21 cellular contexts compared by ENCODE assay signal in the genomic region with DNA sequence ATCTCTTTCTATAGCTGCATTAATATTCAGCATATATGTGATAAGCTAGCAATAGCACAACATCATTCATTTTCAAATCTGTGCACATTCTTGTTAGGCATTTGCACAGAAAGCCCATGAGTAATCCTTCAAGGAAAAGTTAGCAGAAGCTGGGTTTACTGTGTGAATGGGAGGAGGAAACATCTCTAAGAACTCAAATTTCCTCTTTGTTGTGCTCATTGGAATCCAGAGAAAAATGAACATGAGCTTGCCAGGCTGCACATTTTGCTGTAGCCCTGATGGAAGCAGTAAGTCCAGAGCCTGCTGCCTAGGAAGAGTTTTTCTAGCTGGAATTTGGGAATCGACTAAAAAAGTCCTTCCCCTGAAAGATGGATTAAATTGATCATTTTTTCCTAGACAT.
"Had no signal": no experiment of that assay in that cellular context is flagged by ENCODE, and none has a peak within 500 bp of the region (broad histone marks: within the 10 kb centered on the region; RNA-seq: fewer than 3 reads in every experiment).

No MANE protein-coding gene starts in this region.

- H3K9ac ChIP-seq: neural progenitor cell had no signal

- H3K4me3 ChIP-seq: adrenal gland, ascending aorta, gastrocnemius medialis, left ventricle myocardium inferior, neural progenitor cell, spleen, thoracic aorta, upper lobe of left lung had no signal

- DNase-seq: activated CD4-positive, alpha-beta T cell treated with anti-CD3 and anti-CD28 coated beads, Interleukin-2, amount 10 ng/mL, durations not matched to agents 7 days and 5 days; activated CD4-positive, CD25-positive, alpha-beta regulatory T cell treated with anti-CD3 and anti-CD28 coated beads, Interleukin-2, amount 50 U/mL, for 72 hours; activated CD8-positive, alpha-beta T cell treated with anti-CD3 and anti-CD28 coated beads for 36 hours; activated gamma-delta T cell treated with Interleukin-2 at 50 U/mL for 16 hours; adrenal gland; erythroblast; gastrocnemius medialis; hippocampal formation; left ventricle myocardium inferior; naive thymus-derived CD8-positive, alpha-beta T cell; retina; spleen; stimulated activated CD4-positive, alpha-beta T cell treated with anti-CD3 and anti-CD28 coated beads, Interleukin-4, amount 100 ng/mL, for 1 hour; stimulated activated naive CD4-positive, alpha-beta T cell; T-cell; upper lobe of left lung; WERI-Rb-1 had no signal

- H3K4me2 ChIP-seq: neural progenitor cell had no signal

- H3K27me3 ChIP-seq: ascending aorta, gastrocnemius medialis, neural progenitor cell, upper lobe of left lung had no signal

- H3K27ac ChIP-seq: adrenal gland, ascending aorta, gastrocnemius medialis, left ventricle myocardium inferior, neural progenitor cell, spleen, thoracic aorta, upper lobe of left lung, WERI-Rb-1 had no signal

- ATAC-seq: activated CD8-positive, alpha-beta T cell treated with anti-CD3 and anti-CD28 coated beads for 36 hours; activated naive CD4-positive, alpha-beta T cell treated with anti-CD3 and anti-CD28 coated beads, Interleukin-2, amount 50 U/mL, for 72 hours; gastrocnemius medialis; naive thymus-derived CD8-positive, alpha-beta T cell; T-cell had no signal

- H3K36me3 ChIP-seq: adrenal gland, ascending aorta, gastrocnemius medialis, left ventricle myocardium inferior, neural progenitor cell, spleen, thoracic aorta, upper lobe of left lung, WERI-Rb-1 had no signal

- H3K4me1 ChIP-seq: adrenal gland, ascending aorta, gastrocnemius medialis, left ventricle myocardium inferior, spleen, upper lobe of left lung had no signal
